In the genomic region with DNA sequence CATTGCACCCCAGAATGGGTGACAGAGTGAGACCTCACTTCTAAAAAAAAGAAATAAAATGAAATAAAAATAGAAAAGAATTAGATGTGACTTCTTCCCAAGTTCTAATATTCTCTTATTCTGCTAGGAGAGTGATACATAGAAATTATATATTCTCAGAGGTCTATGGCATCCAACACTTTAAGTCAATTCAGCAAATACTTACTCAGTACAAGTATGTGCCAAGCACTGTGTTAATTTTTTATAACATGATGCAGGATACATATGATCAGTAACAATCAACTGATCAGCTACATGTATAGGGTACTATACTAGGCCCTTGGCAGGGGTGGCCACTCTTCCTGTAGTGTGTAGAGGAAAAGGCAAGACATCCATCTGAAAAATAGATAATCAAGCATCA, we compare ENCODE assay signal across 28 cellular contexts.
"Had no signal": no experiment of that assay in that cellular context is flagged by ENCODE, and none has a peak within 500 bp of the region (broad histone marks: within the 10 kb centered on the region; RNA-seq: fewer than 3 reads in every experiment).

No MANE protein-coding gene starts in this region.

- DNase-seq: colonic mucosa; cortex of kidney; dermis blood vessel endothelial cell; dorsolateral prefrontal cortex; effector CD4-positive, alpha-beta T cell; effector CD8-positive, alpha-beta T cell; effector memory CD4-positive, alpha-beta T cell; effector memory CD8-positive, alpha-beta T cell; endodermal cell; erythroblast; esophagus squamous epithelium; foreskin fibroblast; foreskin keratinocyte; foreskin melanocyte; gastrocnemius medialis; glutamatergic neuron; head of caudate nucleus; heart left ventricle; heart right ventricle had no signal

- H3K4me1 ChIP-seq: colonic mucosa, gastroesophageal sphincter had no signal

- H3K36me3 ChIP-seq: colonic mucosa had no signal

- H3K9me3 ChIP-seq: colonic mucosa, esophagus muscularis mucosa, esophagus squamous epithelium, gastrocnemius medialis, gastroesophageal sphincter, heart right ventricle had no signal

- FAIRE-seq: colon, endometrium, endothelial cell of umbilical vein, frontal cortex had no signal

- H3K27ac ChIP-seq: colonic mucosa, coronary artery, dorsolateral prefrontal cortex, epithelial cell of prostate, esophagus muscularis mucosa, esophagus squamous epithelium, foreskin keratinocyte, gastrocnemius medialis, gastroesophageal sphincter, heart left ventricle, heart right ventricle had no signal

- ATAC-seq: effector memory CD8-positive, alpha-beta T cell; esophagus mucosa; foreskin keratinocyte; gastrocnemius medialis; gastroesophageal sphincter; heart left ventricle; heart right ventricle had no signal

- H3K4me3 ChIP-seq: colonic mucosa, coronary artery, dorsolateral prefrontal cortex, esophagus muscularis mucosa, esophagus squamous epithelium, gastrocnemius medialis, gastroesophageal sphincter, heart left ventricle, heart right ventricle had no signal

- H3K27me3 ChIP-seq: colonic mucosa, dorsolateral prefrontal cortex, esophagus muscularis mucosa, esophagus squamous epithelium, foreskin keratinocyte, gastrocnemius medialis, gastroesophageal sphincter, heart left ventricle, heart right ventricle had no signal
